15 cellular contexts compared by ENCODE assay signal in the genomic region with DNA sequence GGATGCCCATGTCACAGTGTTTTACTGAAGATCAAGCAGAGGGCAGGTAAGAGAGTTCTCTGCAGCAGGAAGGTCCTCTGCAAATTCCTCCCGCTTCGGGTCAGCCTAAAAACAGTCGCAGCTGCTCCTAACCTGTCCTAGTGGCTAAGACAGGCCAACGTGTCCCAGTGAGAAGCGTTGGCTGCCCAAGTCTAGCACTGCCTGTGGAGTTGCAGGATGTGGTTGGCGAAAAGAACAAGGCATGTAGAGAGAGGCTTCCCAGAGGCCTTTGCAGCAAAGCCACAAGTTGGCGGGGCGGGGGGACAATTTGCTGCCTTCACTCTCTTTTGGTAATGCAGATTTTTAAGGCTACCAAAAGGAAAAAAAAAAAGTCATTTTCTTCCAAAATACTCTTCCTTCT.
DNase-seq lines count a peak whose midpoint lies in the region; TF ChIP-seq lines count a peak whose summit lies in the region.
"Had no signal": no experiment of that assay in that cellular context is flagged by ENCODE, and none has a peak within 500 bp of the region (broad histone marks: within the 10 kb centered on the region; RNA-seq: fewer than 3 reads in every experiment).

No MANE protein-coding gene starts in this region.

- H3K4me1 ChIP-seq in BLaER1, result peaks cover 9% of the 10 kb centered on the region
- H3K4me1 ChIP-seq: tibial artery had no signal

- no peak overlapping the region for H3K27ac ChIP-seq in BLaER1
- no peak overlapping the region for H3K27ac ChIP-seq in RWPE1
- H3K27ac ChIP-seq: 22Rv1, dorsolateral prefrontal cortex, tibial artery had no signal

- H3K27me3 ChIP-seq in BLaER1, result no peaks in the 10 kb centered on the region

- H3K9me3 Mint-ChIP-seq in activated naive CD8-positive, alpha-beta T cell (ENCODE audit: low read depth), result peaks cover 4% of the 10 kb centered on the region
- H3K9me3 Mint-ChIP-seq: nephron had no signal

- no peak for TF ChIP-seq CTCF in RWPE1 (conservative IDR thresholded peaks at IDR 0.05; ENCODE audit: low read depth)

- H3K4me3 ChIP-seq in BLaER1, result no peak overlapping the region
- H3K4me3 ChIP-seq: dorsolateral prefrontal cortex, tibial artery had no signal

- peak; percentile 54 to 57 for DNase-seq in activated CD4-positive, alpha-beta T cell treated with anti-CD3 and anti-CD28 coated beads, Interleukin-2, amount 50 U/mL, for 48 hours
- peak; percentile 52 for DNase-seq in stimulated activated CD4-positive, alpha-beta T cell treated with anti-CD3 and anti-CD28 coated beads, Interleukin-1b, Interleukin-23, amount 100 ng/mL, for 48 hours
- no peak for DNase-seq in NCI-H345 treated with DMSO at 0.1 percent for 48 hours (lab: John Stamatoyannopoulos, UW; ENCODE audit: unreplicated experiment)
- no peak for DNase-seq in RWPE1 (ENCODE audit: low spot score)
- DNase-seq in H4 (ENCODE audit: low spot score), result no peak
- DNase-seq in epidermal melanocyte (ENCODE audit: insufficient read length, low spot score), result no peak
- DNase-seq: KG1, NCI-H526, SW 1271 had no signal

- peaks cover 6% of the 10 kb centered on the region for H3K36me3 Mint-ChIP-seq in activated naive CD8-positive, alpha-beta T cell

- H3K36me3 ChIP-seq in BLaER1, result no peaks in the 10 kb centered on the region
- H3K36me3 ChIP-seq: tibial artery had no signal

- no peaks in the 10 kb centered on the region for H3K27me3 Mint-ChIP-seq in activated naive CD8-positive, alpha-beta T cell

- no peak overlapping the region for H3K9ac ChIP-seq in BLaER1

- H3K4me2 ChIP-seq in BLaER1, result peak overlapping the region; percentile 24; the same call in 1 of the 2 replicates

- no peaks in the 10 kb centered on the region for H4K20me1 ChIP-seq in BLaER1

- POLR2A ChIA-PET in RWPE1 (lab: Yijun Ruan, JAX; ENCODE audit: low non-redundant PET), result no interaction called here

- CTCF ChIA-PET in RWPE1 (lab: Yijun Ruan, JAX), result no interaction called here

- peaks cover 86% of the 10 kb centered on the region for H3K4me1 Mint-ChIP-seq in activated naive CD8-positive, alpha-beta T cell (ENCODE audit: low read depth)
- H3K4me1 Mint-ChIP-seq: nephron had no signal

- H3K4me3 Mint-ChIP-seq in activated naive CD8-positive, alpha-beta T cell, result peak overlapping the region; percentile 71
- H3K4me3 Mint-ChIP-seq: nephron had no signal

- H3K27ac Mint-ChIP-seq in activated naive CD8-positive, alpha-beta T cell, result peak overlapping the region; percentile 92
- H3K27ac Mint-ChIP-seq: nephron had no signal

- no peaks in the 10 kb centered on the region for H3K9me3 ChIP-seq in BLaER1
- H3K9me3 ChIP-seq: tibial artery had no signal

Comparison
In these comparisons a context has a peak if more than half of its experiments do, and no peak if none do; other contexts are left out.
1. DNase-seq: peak in activated CD4-positive, alpha-beta T cell treated with anti-CD3 and anti-CD28 coated beads, Interleukin-2, amount 50 U/mL, for 48 hours (2 of 2) and stimulated activated CD4-positive, alpha-beta T cell treated with anti-CD3 and anti-CD28 coated beads, Interleukin-1b, Interleukin-23, amount 100 ng/mL, for 48 hours (single experiment); none in NCI-H345 treated with DMSO at 0.1 percent for 48 hours (single experiment), RWPE1 (single experiment), H4 (single experiment) and epidermal melanocyte (single experiment).